Comparison of ENCODE assay signal across 13 cellular contexts in genomic region chr18:60411715-60412114, GRCh38. TPM values are rescaled to one million over a fixed set of nuclear protein-coding genes. Genes with fewer than 3 reads are reported as not detected.
A peak's percentile ranks its signal among the peaks of the same experiment; 100 is the strongest.
DNase-seq lines count a peak whose midpoint lies in the region; ATAC-seq, FAIRE-seq and TF ChIP-seq lines count a peak whose summit lies in the region.
"Had no signal": no experiment of that assay in that cellular context is flagged by ENCODE, and none has a peak within 500 bp of the region (broad histone marks: within the 10 kb centered on the region; RNA-seq: fewer than 3 reads in every experiment).

No MANE protein-coding gene starts in this region.

- H3K9me3 ChIP-seq in keratinocyte (ENCODE audit: control insufficient read depth, low read depth, low read length) (no peaks in the 10 kb centered on the region), left ventricle myocardium inferior (replicated peaks) (peaks cover 3% of the 10 kb centered on the region)
- H3K9me3 ChIP-seq: lower lobe of right lung had no signal

- no peak overlapping the region for H3K4me3 ChIP-seq in H7 (ENCODE audit: insufficient read depth, low read depth, low read length)
- no peak overlapping the region for H3K4me3 ChIP-seq in keratinocyte (ENCODE audit: control insufficient read depth in 2 of 3, extremely low read depth in 1 of 3, insufficient read depth in 2 of 3, low read depth in 1 of 3, low read length in 3 of 3)
- H3K4me3 ChIP-seq in left ventricle myocardium inferior, result no peak overlapping the region
- H3K4me3 ChIP-seq: lower lobe of right lung had no signal

- no peak overlapping the region for H2AFZ ChIP-seq in keratinocyte (ENCODE audit: control insufficient read depth, low read length)

- no peak overlapping the region for H3K9ac ChIP-seq in keratinocyte (ENCODE audit: control insufficient read depth, extremely low read depth, insufficient read depth, low read length)

- H3K4me2 ChIP-seq in keratinocyte (ENCODE audit: control insufficient read depth, extremely low read depth, insufficient read depth, low read depth, low read length), result no peak overlapping the region

- no peaks in the 10 kb centered on the region for H4K20me1 ChIP-seq in keratinocyte (ENCODE audit: control insufficient read depth, extremely low read depth, insufficient read depth, low read length)

- H3K79me2 ChIP-seq in keratinocyte (ENCODE audit: control insufficient read depth, insufficient read depth, low read length), result no peaks in the 10 kb centered on the region

- H3K27ac ChIP-seq in keratinocyte (ENCODE audit: control insufficient read depth, insufficient read depth, low read length) (no peak overlapping the region), left ventricle myocardium inferior (replicated peaks) (no peak overlapping the region)
- H3K27ac ChIP-seq: HL-60, lower lobe of right lung had no signal

- TF ChIP-seq CTCF in keratinocyte (optimal IDR thresholded peaks at IDR 0.05 in 1 of 3, IDR thresholded peaks at IDR 0.05 in 1 of 3, conservative IDR thresholded peaks at IDR 0.05 in 1 of 3; ENCODE audit: extremely low read depth in 1 of 3, insufficient read depth in 2 of 3, low read length in 3 of 3), result peak in 2 of 3 experiments; percentile 13 to 37
- no peak for TF ChIP-seq CTCF in left ventricle myocardium inferior (IDR thresholded peaks at IDR 0.05; ENCODE audit: borderline replicate concordance)

- H3K4me1 ChIP-seq in keratinocyte (ENCODE audit: control insufficient read depth, extremely low read depth, insufficient read depth, low read length) (no peaks in the 10 kb centered on the region), left ventricle myocardium inferior (no peaks in the 10 kb centered on the region)
- H3K4me1 ChIP-seq: lower lobe of right lung had no signal

- FAIRE-seq in keratinocyte (lab: Jason Lieb, UNC), result no peak

- dilution Hi-C loops in keratinocyte (cut with MboI; ENCODE audit: extremely low pct_ligation_motif_present, low sequenced_read_pairs), result no loop called here

- DNase-seq in D341Med (ENCODE audit: low spot score), result peak; percentile 54
- DNase-seq in H7, result peak; percentile 12
- DNase-seq in SHP77 treated with DMSO at 0.1 percent for 48 hours (lab: John Stamatoyannopoulos, UW), result peak; percentile 2
- DNase-seq in keratinocyte (ENCODE audit: low read depth, low spot score), result no peak
- no peak for DNase-seq in 8988T
- no peak for DNase-seq in left ventricle myocardium inferior
- no peak for DNase-seq in NCI-H1930 (lab: John Stamatoyannopoulos, UW)
- DNase-seq: activated CD8-positive, alpha-beta memory T cell treated with anti-CD3 and anti-CD28 coated beads, Interleukin-2, amount 50 U/mL, for 48 hours; amygdala; lower lobe of right lung; occipital lobe had no signal

- no peaks in the 10 kb centered on the region for H3K36me3 ChIP-seq in H7 (replicated peaks; ENCODE audit: control insufficient read depth, insufficient read depth, low read length)
- H3K36me3 ChIP-seq in keratinocyte (ENCODE audit: control insufficient read depth in 2 of 2, extremely low read depth in 1 of 2, insufficient read depth in 2 of 2, low read length in 2 of 2), result no peaks in the 10 kb centered on the region
- no peaks in the 10 kb centered on the region for H3K36me3 ChIP-seq in left ventricle myocardium inferior
- H3K36me3 ChIP-seq: lower lobe of right lung had no signal

- no peaks in the 10 kb centered on the region for H3K9me1 ChIP-seq in keratinocyte (ENCODE audit: control insufficient read depth, extremely low read depth, insufficient read depth, low read length)

- intact Hi-C loops in left ventricle myocardium inferior (cut with micrococcal nuclease), result no loop called here

- H3K27me3 ChIP-seq in H7 (ENCODE audit: control insufficient read depth, insufficient read depth, low read length) (no peaks in the 10 kb centered on the region), keratinocyte (ENCODE audit: control insufficient read depth, extremely low read depth, insufficient read depth, low read length) (no peaks in the 10 kb centered on the region), left ventricle myocardium inferior (ENCODE audit: low read depth) (no peaks in the 10 kb centered on the region)

- no peak for ATAC-seq in GM21528 (IDR thresholded peaks at IDR 0.05; ENCODE audit: low FRiP score, unreplicated experiment)
- ATAC-seq: lower lobe of right lung had no signal

RNA-seq across cellular contexts. Expression of gene MC4R, which starts 39.1 kb away (rescaled TPM):
- 0.03 TPM in 1 of 2 replicates, not detected in the other for total RNA-seq in H7 (2014; rRNA removed; shearing (Covaris generic))
- 0.03 TPM in 1 of 3 replicates, not detected in the others for polyA plus RNA-seq in keratinocyte
- not detected for polyA plus RNA-seq in keratinocyte (2011; ENCODE audit: low read depth)
- polyA plus RNA-seq in keratinocyte (2011; cell fraction: cytosol; rRNA removed), result not detected in 2 replicates
- polyA plus RNA-seq in keratinocyte (2011; cell fraction: nucleus; rRNA removed), result not detected in 2 replicates
- not detected in 2 replicates for polyA plus RNA-seq in keratinocyte (2012; ENCODE audit: low replicate concordance)
- not detected in 3 replicates for polyA minus RNA-seq in keratinocyte
- not detected for polyA minus RNA-seq in keratinocyte (2011; cell fraction: cytosol; rRNA and poly(A)+ RNA removed)
- polyA minus RNA-seq in keratinocyte (2011; cell fraction: nucleus; rRNA and poly(A)+ RNA removed), result not detected in 2 replicates
- total RNA-seq in left ventricle myocardium inferior, result not detected

Comparison
In these comparisons a context has a peak if more than half of its experiments do, and no peak if none do; other contexts are left out.
1. DNase-seq: peak in D341Med (single experiment), H7 (single experiment) and SHP77 treated with DMSO at 0.1 percent for 48 hours (single experiment); none in keratinocyte (single experiment), 8988T (single experiment), left ventricle myocardium inferior (single experiment) and NCI-H1930 (0 of 2).